ENCODE assay signal across 23 cellular contexts in genomic region chr4:170423137-170423536, GRCh38.
A peak's percentile ranks its signal among the peaks of the same experiment; 100 is the strongest.
DNase-seq lines count a peak whose midpoint lies in the region; ATAC-seq, FAIRE-seq and TF ChIP-seq lines count a peak whose summit lies in the region.
"Had no signal": no experiment of that assay in that cellular context is flagged by ENCODE, and none has a peak within 500 bp of the region (broad histone marks: within the 10 kb centered on the region; RNA-seq: fewer than 3 reads in every experiment).

No MANE protein-coding gene starts in this region.

- H3K36me3 Mint-ChIP-seq in progenitor cell of endocrine pancreas (ENCODE audit: insufficient read depth): no peaks in the 10 kb centered on the region
- H3K36me3 Mint-ChIP-seq: naive thymus-derived CD4-positive, alpha-beta T cell had no signal

- ATAC-seq in HG03108 (IDR thresholded peaks at IDR 0.05; ENCODE audit: unreplicated experiment) (no peak), HG03432 (IDR thresholded peaks at IDR 0.05; ENCODE audit: unreplicated experiment) (no peak), HG03025 (IDR thresholded peaks at IDR 0.05; ENCODE audit: low FRiP score, unreplicated experiment) (no peak)
- ATAC-seq: heart right ventricle; naive thymus-derived CD4-positive, alpha-beta T cell had no signal

- no peak overlapping the region for H3K27ac Mint-ChIP-seq in progenitor cell of endocrine pancreas
- H3K27ac Mint-ChIP-seq: activated naive CD4-positive, alpha-beta T cell treated with anti-CD3 and anti-CD28 coated beads for 36 hours; naive thymus-derived CD4-positive, alpha-beta T cell had no signal

- H3K27me3 ChIP-seq in bronchial epithelial cell (ENCODE audit: control insufficient read depth, insufficient read depth, low read length): no peaks in the 10 kb centered on the region
- H3K27me3 ChIP-seq: BE2C, cardiac muscle cell, heart right ventricle, suprapubic skin had no signal

- H3K4me1 Mint-ChIP-seq in progenitor cell of endocrine pancreas (ENCODE audit: low read depth): peaks cover 4% of the 10 kb centered on the region
- H3K4me1 Mint-ChIP-seq: naive thymus-derived CD4-positive, alpha-beta T cell had no signal

- peaks cover 7% of the 10 kb centered on the region for H3K9me3 Mint-ChIP-seq in progenitor cell of endocrine pancreas (ENCODE audit: low read depth)
- H3K9me3 Mint-ChIP-seq: activated naive CD4-positive, alpha-beta T cell treated with anti-CD3 and anti-CD28 coated beads for 36 hours had no signal

- no peak for FAIRE-seq in bronchial epithelial cell (lab: Jason Lieb, UNC)
- FAIRE-seq: D721Med had no signal

- TF ChIP-seq CTCF in bronchial epithelial cell (IDR thresholded peaks at IDR 0.05; ENCODE audit: insufficient read depth, low read length, severe bottlenecking) (no peak), progenitor cell of endocrine pancreas (IDR thresholded peaks at IDR 0.05; ENCODE audit: unreplicated experiment) (no peak)

- DNase-seq in GM04503 (ENCODE audit: low read depth) (peak; percentile 61), RKO (ENCODE audit: low spot score) (peak; percentile 47), bronchial epithelial cell (ENCODE audit: low read depth) (peak; percentile 69), non-pigmented ciliary epithelial cell (ENCODE audit: low read depth) (peak; percentile 85), progenitor cell of endocrine pancreas (ENCODE audit: low spot score, unreplicated experiment) (no peak)
- DNase-seq: activated CD4-positive, alpha-beta T cell treated with anti-CD3 and anti-CD28 coated beads, Interleukin-2, amount 50 U/mL, for 1 hour; activated naive CD4-positive, alpha-beta T cell treated with anti-CD3 and anti-CD28 coated beads for 36 hours; BE2C; GDM1; heart right ventricle; islet precursor cell; MM.1S; naive thymus-derived CD4-positive, alpha-beta T cell; NCI-H1694 treated with DMSO at 0.1 percent for 48 hours; NCI-H2227 treated with DMSO at 0.1 percent for 48 hours; stimulated activated CD4-positive, alpha-beta T cell treated with anti-CD3 and anti-CD28 coated beads, Interleukin-4, amount 100 ng/mL, for 4 hours; T-helper 1 cell had no signal

- no peak overlapping the region for H3K4me3 Mint-ChIP-seq in progenitor cell of endocrine pancreas (ENCODE audit: low read depth)
- H3K4me3 Mint-ChIP-seq: activated naive CD4-positive, alpha-beta T cell treated with anti-CD3 and anti-CD28 coated beads for 36 hours; naive thymus-derived CD4-positive, alpha-beta T cell had no signal

- no peaks in the 10 kb centered on the region for H3K36me3 ChIP-seq in bronchial epithelial cell (ENCODE audit: control insufficient read depth, insufficient read depth, low read length)
- H3K36me3 ChIP-seq: BE2C, cardiac muscle cell, heart right ventricle, suprapubic skin had no signal

- no peak overlapping the region for H3K4me3 ChIP-seq in bronchial epithelial cell (ENCODE audit: low read depth, low read length)
- H3K4me3 ChIP-seq: cardiac muscle cell, heart right ventricle, suprapubic skin had no signal

- no peaks in the 10 kb centered on the region for H3K27me3 Mint-ChIP-seq in progenitor cell of endocrine pancreas
- H3K27me3 Mint-ChIP-seq: naive thymus-derived CD4-positive, alpha-beta T cell had no signal
